In genomic region chr10:35778344-35778743, GRCh38 we compare ENCODE assay signal across 19 cellular contexts.
A peak's percentile ranks its signal among the peaks of the same experiment; 100 is the strongest.
DNase-seq lines count a peak whose midpoint lies in the region; ATAC-seq and TF ChIP-seq lines count a peak whose summit lies in the region.
"Had no signal": no experiment of that assay in that cellular context is flagged by ENCODE, and none has a peak within 500 bp of the region (broad histone marks: within the 10 kb centered on the region; RNA-seq: fewer than 3 reads in every experiment).

No MANE protein-coding gene starts in this region.

- no peaks in the 10 kb centered on the region for H4K20me1 ChIP-seq in osteoblast (ENCODE audit: insufficient read depth, low read length)

- no peak overlapping the region for H3K4me3 ChIP-seq in osteoblast (ENCODE audit: insufficient read depth, low read length)
- H3K4me3 ChIP-seq: body of pancreas, coronary artery, left lung, smooth muscle cell had no signal

- H3K27ac ChIP-seq in VCaP (peak overlapping the region; percentile 94), osteoblast (ENCODE audit: low read depth, low read length) (no peak overlapping the region), RWPE1 (no peak overlapping the region), caudate nucleus (ENCODE audit: low read depth, low read length) (no peak overlapping the region), foreskin keratinocyte (no peak overlapping the region)
- H3K27ac ChIP-seq: body of pancreas, coronary artery, left lung had no signal

- H3K4me1 ChIP-seq in osteoblast (ENCODE audit: insufficient read depth, low read length): peaks cover 3% of the 10 kb centered on the region
- no peaks in the 10 kb centered on the region for H3K4me1 ChIP-seq in foreskin keratinocyte
- H3K4me1 ChIP-seq: body of pancreas, left lung had no signal

- no peaks in the 10 kb centered on the region for H3K9me3 ChIP-seq in osteoblast (ENCODE audit: low read depth, low read length)
- H3K9me3 ChIP-seq: body of pancreas, left lung had no signal

- TF ChIP-seq CTCF in VCaP (conservative IDR thresholded peaks at IDR 0.05): no peak
- no peak for TF ChIP-seq CTCF in osteoblast (IDR thresholded peaks at IDR 0.05; ENCODE audit: extremely low read depth, low read depth, low read length)
- no peak for TF ChIP-seq CTCF in RWPE1 (conservative IDR thresholded peaks at IDR 0.05; ENCODE audit: low read depth)
- TF ChIP-seq CTCF in foreskin keratinocyte (conservative IDR thresholded peaks at IDR 0.05): no peak

- DNase-seq in osteoblast (ENCODE audit: insufficient read length, low spot score, missing footprints) (peak; percentile 1), RWPE1 (ENCODE audit: low spot score) (no peak), caudate nucleus (lab: John Stamatoyannopoulos, UW) (no peak), foreskin keratinocyte (no peak)
- DNase-seq: activated CD4-positive, alpha-beta T cell treated with anti-CD3 and anti-CD28 coated beads, Interleukin-2, amount 10 ng/mL, durations not matched to agents 24 days and 14 days; body of pancreas; Karpas-422; left lung; NCI-H524 treated with DMSO at 0.1 percent for 48 hours; SHP77; stimulated activated CD4-positive, alpha-beta T cell treated with anti-CD3 and anti-CD28 coated beads, Interleukin-4, amount 100 ng/mL, for 1 hour; stimulated activated naive CD8-positive, alpha-beta T cell treated with anti-CD3 and anti-CD28 coated beads, Interleukin-15, amount 100 ng/mL, for 72 hours; trophoblast cell had no signal

- H2AFZ ChIP-seq in osteoblast (ENCODE audit: low read length): no peak overlapping the region

- CTCF ChIA-PET in RWPE1 (lab: Yijun Ruan, JAX): interaction anchor here (0.6 kb wide), 2 partner anchors 72 to 331 kb away, joined by 3 to 4 read pairs; no protein-coding TSS in a partner anchor

- no peaks in the 10 kb centered on the region for H3K36me3 ChIP-seq in osteoblast (ENCODE audit: insufficient read depth, low read length)
- H3K36me3 ChIP-seq: left lung had no signal

- no peaks in the 10 kb centered on the region for H3K79me2 ChIP-seq in osteoblast (ENCODE audit: insufficient read depth, low read length)

- POLR2A ChIA-PET in RWPE1 (lab: Yijun Ruan, JAX; ENCODE audit: low non-redundant PET): interaction anchor here (0.6 kb wide), 1 partner anchor 989 kb away, joined by 3 read pairs; no protein-coding TSS in a partner anchor

- H3K4me2 ChIP-seq in osteoblast (ENCODE audit: insufficient read depth, low read length): peak overlapping the region; percentile 13
- H3K4me2 ChIP-seq: smooth muscle cell had no signal

- ATAC-seq in GM19023 (IDR thresholded peaks at IDR 0.05; ENCODE audit: unreplicated experiment) (peak; percentile 57), HG03354 (IDR thresholded peaks at IDR 0.05; ENCODE audit: poor library complexity, severe bottlenecking, unreplicated experiment) (peak; percentile 54), foreskin keratinocyte (no peak)
- ATAC-seq: activated T-helper 17 cell treated with anti-CD3 and anti-CD28 coated beads, Interleukin-2, amount 50 U/mL, for 72 hours; body of pancreas; left lung; stimulated activated naive CD8-positive, alpha-beta T cell treated with anti-CD3 and anti-CD28 coated beads, Interleukin-15, amount 100 ng/mL, for 72 hours had no signal

- H3K27me3 ChIP-seq in osteoblast (ENCODE audit: insufficient read depth, low read length): no peaks in the 10 kb centered on the region
- H3K27me3 ChIP-seq in foreskin keratinocyte: no peaks in the 10 kb centered on the region
- H3K27me3 ChIP-seq: body of pancreas, left lung had no signal
